ENCODE assay signal across 2 cellular contexts in the genomic region with DNA sequence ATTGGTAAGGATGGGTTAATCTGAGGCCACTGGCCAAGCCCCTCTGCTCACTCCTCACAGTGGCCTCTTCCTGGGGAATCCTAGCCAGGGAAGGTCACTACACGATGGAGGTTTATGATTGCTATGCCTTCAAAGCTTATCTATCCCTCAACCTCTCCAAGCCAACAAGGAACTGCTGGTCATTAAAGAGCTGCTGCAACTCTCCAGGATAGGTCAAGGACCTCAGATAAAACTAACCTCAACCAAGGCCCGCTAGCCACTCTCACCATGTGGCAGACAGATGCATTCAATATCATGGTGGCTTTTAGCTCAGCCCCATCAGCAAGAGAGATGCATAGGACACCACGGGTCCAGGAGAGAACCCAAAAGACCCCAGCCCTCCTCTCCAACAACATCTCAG.
TF ChIP-seq lines count a peak whose summit lies in the region.

No MANE protein-coding gene starts in this region.

TF ChIP-seq in SK-N-SH, 30 proteins besides CTCF, POLR2A, EP300 and RAD21 (continued from another document):
- no peak for TF ChIP-seq JUND (IDR thresholded peaks at IDR 0.05)
- no peak for TF ChIP-seq MEF2A (IDR thresholded peaks at IDR 0.05; ENCODE audit: borderline replicate concordance, low read depth)
- no peak for TF ChIP-seq ELF1 (IDR thresholded peaks at IDR 0.05)
- no peak for TF ChIP-seq RXRA (IDR thresholded peaks at IDR 0.05; ENCODE audit: borderline replicate concordance, low read depth)
- no peak for TF ChIP-seq GATA2 (CRISPR knock-in tag; IDR thresholded peaks at IDR 0.05)
- TF ChIP-seq, protein P1, sequence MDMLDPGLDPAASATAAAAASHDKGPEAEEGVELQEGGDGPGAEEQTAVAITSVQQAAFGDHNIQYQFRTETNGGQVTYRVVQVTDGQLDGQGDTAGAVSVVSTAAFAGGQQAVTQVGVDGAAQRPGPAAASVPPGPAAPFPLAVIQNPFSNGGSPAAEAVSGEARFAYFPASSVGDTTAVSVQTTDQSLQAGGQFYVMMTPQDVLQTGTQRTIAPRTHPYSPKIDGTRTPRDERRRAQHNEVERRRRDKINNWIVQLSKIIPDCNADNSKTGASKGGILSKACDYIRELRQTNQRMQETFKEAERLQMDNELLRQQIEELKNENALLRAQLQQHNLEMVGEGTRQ (IDR thresholded peaks at IDR 0.05; ENCODE audit: borderline replicate concordance, low read depth, low read length), result no peak
- no peak for TF ChIP-seq YY1 (IDR thresholded peaks at IDR 0.05; ENCODE audit: low read depth)
- TF ChIP-seq, protein P2, sequence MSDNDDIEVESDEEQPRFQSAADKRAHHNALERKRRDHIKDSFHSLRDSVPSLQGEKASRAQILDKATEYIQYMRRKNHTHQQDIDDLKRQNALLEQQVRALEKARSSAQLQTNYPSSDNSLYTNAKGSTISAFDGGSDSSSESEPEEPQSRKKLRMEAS (IDR thresholded peaks at IDR 0.05; ENCODE audit: low read depth), result no peak
- TF ChIP-seq, protein P3, sequence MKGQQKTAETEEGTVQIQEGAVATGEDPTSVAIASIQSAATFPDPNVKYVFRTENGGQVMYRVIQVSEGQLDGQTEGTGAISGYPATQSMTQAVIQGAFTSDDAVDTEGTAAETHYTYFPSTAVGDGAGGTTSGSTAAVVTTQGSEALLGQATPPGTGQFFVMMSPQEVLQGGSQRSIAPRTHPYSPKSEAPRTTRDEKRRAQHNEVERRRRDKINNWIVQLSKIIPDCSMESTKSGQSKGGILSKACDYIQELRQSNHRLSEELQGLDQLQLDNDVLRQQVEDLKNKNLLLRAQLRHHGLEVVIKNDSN (IDR thresholded peaks at IDR 0.05; ENCODE audit: borderline replicate concordance, low read depth), result no peak

TF ChIP-seq in WTC11, 78 proteins besides CTCF, POLR2A, EP300 and RAD21 (continued from another document):
- TF ChIP-seq, protein P4, sequence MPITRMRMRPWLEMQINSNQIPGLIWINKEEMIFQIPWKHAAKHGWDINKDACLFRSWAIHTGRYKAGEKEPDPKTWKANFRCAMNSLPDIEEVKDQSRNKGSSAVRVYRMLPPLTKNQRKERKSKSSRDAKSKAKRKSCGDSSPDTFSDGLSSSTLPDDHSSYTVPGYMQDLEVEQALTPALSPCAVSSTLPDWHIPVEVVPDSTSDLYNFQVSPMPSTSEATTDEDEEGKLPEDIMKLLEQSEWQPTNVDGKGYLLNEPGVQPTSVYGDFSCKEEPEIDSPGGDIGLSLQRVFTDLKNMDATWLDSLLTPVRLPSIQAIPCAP (CRISPR knock-in tag; IDR thresholded peaks at IDR 0.05), result no peak
- TF ChIP-seq ZNF317 (CRISPR knock-in tag; IDR thresholded peaks at IDR 0.05; ENCODE audit: borderline replicate concordance, low read depth), result no peak
- no peak for TF ChIP-seq NR3C1 (CRISPR knock-in tag; conservative IDR thresholded peaks at IDR 0.05; ENCODE audit: low read depth)
- no peak for TF ChIP-seq NR1H2 (CRISPR knock-in tag; IDR thresholded peaks at IDR 0.05)
- no peak for TF ChIP-seq RELA (CRISPR knock-in tag; IDR thresholded peaks at IDR 0.05; ENCODE audit: borderline replicate concordance)
- TF ChIP-seq TEAD4 (CRISPR knock-in tag; IDR thresholded peaks at IDR 0.05), result no peak
- TF ChIP-seq, protein P5, sequence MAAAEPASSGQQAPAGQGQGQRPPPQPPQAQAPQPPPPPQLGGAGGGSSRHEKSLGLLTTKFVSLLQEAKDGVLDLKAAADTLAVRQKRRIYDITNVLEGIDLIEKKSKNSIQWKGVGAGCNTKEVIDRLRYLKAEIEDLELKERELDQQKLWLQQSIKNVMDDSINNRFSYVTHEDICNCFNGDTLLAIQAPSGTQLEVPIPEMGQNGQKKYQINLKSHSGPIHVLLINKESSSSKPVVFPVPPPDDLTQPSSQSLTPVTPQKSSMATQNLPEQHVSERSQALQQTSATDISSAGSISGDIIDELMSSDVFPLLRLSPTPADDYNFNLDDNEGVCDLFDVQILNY (CRISPR knock-in tag; IDR thresholded peaks at IDR 0.05), result no peak
- no peak for TF ChIP-seq NFYB (CRISPR knock-in tag; conservative IDR thresholded peaks at IDR 0.05; ENCODE audit: low read depth)
- TF ChIP-seq SMAD3 (CRISPR knock-in tag; IDR thresholded peaks at IDR 0.05; ENCODE audit: borderline replicate concordance), result no peak
- no peak for TF ChIP-seq CREM (CRISPR knock-in tag; IDR thresholded peaks at IDR 0.05)
- TF ChIP-seq, protein P6, sequence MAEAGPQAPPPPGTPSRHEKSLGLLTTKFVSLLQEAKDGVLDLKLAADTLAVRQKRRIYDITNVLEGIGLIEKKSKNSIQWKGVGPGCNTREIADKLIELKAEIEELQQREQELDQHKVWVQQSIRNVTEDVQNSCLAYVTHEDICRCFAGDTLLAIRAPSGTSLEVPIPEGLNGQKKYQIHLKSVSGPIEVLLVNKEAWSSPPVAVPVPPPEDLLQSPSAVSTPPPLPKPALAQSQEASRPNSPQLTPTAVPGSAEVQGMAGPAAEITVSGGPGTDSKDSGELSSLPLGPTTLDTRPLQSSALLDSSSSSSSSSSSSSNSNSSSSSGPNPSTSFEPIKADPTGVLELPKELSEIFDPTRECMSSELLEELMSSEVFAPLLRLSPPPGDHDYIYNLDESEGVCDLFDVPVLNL (CRISPR knock-in tag; IDR thresholded peaks at IDR 0.05; ENCODE audit: borderline replicate concordance, low read depth), result no peak
- TF ChIP-seq SP1 (CRISPR knock-in tag; conservative IDR thresholded peaks at IDR 0.05), result no peak
- TF ChIP-seq, protein P7, sequence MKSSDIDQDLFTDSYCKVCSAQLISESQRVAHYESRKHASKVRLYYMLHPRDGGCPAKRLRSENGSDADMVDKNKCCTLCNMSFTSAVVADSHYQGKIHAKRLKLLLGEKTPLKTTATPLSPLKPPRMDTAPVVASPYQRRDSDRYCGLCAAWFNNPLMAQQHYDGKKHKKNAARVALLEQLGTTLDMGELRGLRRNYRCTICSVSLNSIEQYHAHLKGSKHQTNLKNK (CRISPR knock-in tag; IDR thresholded peaks at IDR 0.05), result no peak
- no peak for TF ChIP-seq CBFB (CRISPR knock-in tag; IDR thresholded peaks at IDR 0.05; ENCODE audit: low read depth)
- TF ChIP-seq ZNF138 (CRISPR knock-in tag; conservative IDR thresholded peaks at IDR 0.05), result no peak
- TF ChIP-seq, protein P8, sequence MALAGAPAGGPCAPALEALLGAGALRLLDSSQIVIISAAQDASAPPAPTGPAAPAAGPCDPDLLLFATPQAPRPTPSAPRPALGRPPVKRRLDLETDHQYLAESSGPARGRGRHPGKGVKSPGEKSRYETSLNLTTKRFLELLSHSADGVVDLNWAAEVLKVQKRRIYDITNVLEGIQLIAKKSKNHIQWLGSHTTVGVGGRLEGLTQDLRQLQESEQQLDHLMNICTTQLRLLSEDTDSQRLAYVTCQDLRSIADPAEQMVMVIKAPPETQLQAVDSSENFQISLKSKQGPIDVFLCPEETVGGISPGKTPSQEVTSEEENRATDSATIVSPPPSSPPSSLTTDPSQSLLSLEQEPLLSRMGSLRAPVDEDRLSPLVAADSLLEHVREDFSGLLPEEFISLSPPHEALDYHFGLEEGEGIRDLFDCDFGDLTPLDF (CRISPR knock-in tag; IDR thresholded peaks at IDR 0.05), result no peak
